In the genomic region with DNA sequence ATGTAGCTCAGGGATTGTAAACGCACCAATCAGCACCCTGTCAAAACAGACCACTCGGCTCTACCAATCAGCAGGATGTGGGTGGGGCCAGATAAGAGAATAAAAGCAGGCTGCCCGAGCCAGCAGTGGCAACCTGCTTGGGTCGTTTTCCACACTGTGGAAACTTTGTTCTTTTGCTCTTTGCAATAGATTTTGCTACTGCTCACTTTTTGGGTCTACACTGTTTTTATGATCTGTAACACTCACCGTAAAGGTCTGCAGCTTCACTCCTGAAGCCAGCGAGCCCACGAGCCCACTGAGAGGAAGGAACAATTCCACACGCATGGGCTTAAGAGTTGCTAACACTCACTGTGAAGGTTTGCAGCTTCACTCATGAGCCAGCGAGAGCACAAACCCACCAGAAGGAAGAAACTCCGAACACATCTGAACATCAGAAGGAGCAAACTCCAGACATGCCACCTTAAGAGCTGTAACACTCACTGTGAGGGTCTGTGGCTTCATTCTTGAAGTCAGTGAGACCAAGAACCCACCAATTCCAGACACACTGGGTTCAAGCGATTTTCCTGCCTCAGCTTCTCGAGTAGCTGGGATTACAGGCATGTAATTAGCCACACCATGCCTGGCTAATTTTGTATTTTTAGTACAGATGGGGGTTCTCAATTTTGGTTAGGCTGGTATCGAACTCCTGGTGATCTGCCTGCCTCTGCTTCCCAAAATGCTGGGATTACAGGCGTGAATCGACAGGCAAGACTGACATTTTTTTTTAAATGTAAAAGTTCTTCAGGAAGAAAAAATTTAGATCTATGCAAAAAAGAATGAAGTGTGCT, we compare ENCODE assay signal across 10 cellular contexts. TPM values are rescaled to one million over a fixed set of nuclear protein-coding genes. Genes with fewer than 3 reads are reported as not detected.
"Had no signal": no experiment of that assay in that cellular context is flagged by ENCODE, and none has a peak within 500 bp of the region (broad histone marks: within the 10 kb centered on the region; RNA-seq: fewer than 3 reads in every experiment).

No MANE protein-coding gene starts in this region.

RNA-seq across cellular contexts. Expression of gene MUC22, which starts 11.6 kb away (rescaled TPM):
- total RNA-seq: activated CD4-positive, alpha-beta memory T cell treated with anti-CD3 and anti-CD28 coated beads, Interleukin-2, amount 10 ng/mL, durations not matched to agents 7 days and 5 days; activated CD4-positive, alpha-beta T cell treated with anti-CD3 and anti-CD28 coated beads for 36 hours; activated CD4-positive, alpha-beta T cell treated with anti-CD3 and anti-CD28 coated beads, Interleukin-2, amount 10 ng/mL, durations not matched to agents 7 days and 5 days; activated CD8-positive, alpha-beta memory T cell treated with anti-CD3 and anti-CD28 coated beads, Interleukin-2, amount 10 ng/mL, durations not matched to agents 7 days and 5 days; activated CD8-positive, alpha-beta T cell treated with anti-CD3 and anti-CD28 coated beads, Interleukin-2, amount 10 ng/mL, durations not matched to agents 7 days and 5 days; activated naive CD8-positive, alpha-beta T cell treated with anti-CD3 and anti-CD28 coated beads, Interleukin-2, amount 10 ng/mL, durations not matched to agents 7 days and 5 days; activated T-helper 2 cell treated with anti-CD3 and anti-CD28 coated beads, Interferon-gamma antibody, Interleukin-2, Interleukin-4, amounts not matched to agents 10 μg/mL and 5 μg/mL and 100 μg/mL, durations not matched to agents 14 hours and 24 hours and 36 hours; ascending aorta; cardiac muscle cell had no signal
- polyA plus RNA-seq: adipose tissue, cardiac muscle cell had no signal

RNA-seq across cellular contexts. Expression of gene MUC21, which starts 38.4 kb away (rescaled TPM):
- total RNA-seq: activated CD4-positive, alpha-beta memory T cell treated with anti-CD3 and anti-CD28 coated beads, Interleukin-2, amount 10 ng/mL, durations not matched to agents 7 days and 5 days; activated CD4-positive, alpha-beta T cell treated with anti-CD3 and anti-CD28 coated beads for 36 hours; activated CD4-positive, alpha-beta T cell treated with anti-CD3 and anti-CD28 coated beads, Interleukin-2, amount 10 ng/mL, durations not matched to agents 7 days and 5 days; activated CD8-positive, alpha-beta memory T cell treated with anti-CD3 and anti-CD28 coated beads, Interleukin-2, amount 10 ng/mL, durations not matched to agents 7 days and 5 days; activated CD8-positive, alpha-beta T cell treated with anti-CD3 and anti-CD28 coated beads, Interleukin-2, amount 10 ng/mL, durations not matched to agents 7 days and 5 days; activated naive CD8-positive, alpha-beta T cell treated with anti-CD3 and anti-CD28 coated beads, Interleukin-2, amount 10 ng/mL, durations not matched to agents 7 days and 5 days; activated T-helper 2 cell treated with anti-CD3 and anti-CD28 coated beads, Interferon-gamma antibody, Interleukin-2, Interleukin-4, amounts not matched to agents 10 μg/mL and 5 μg/mL and 100 μg/mL, durations not matched to agents 14 hours and 24 hours and 36 hours; ascending aorta; cardiac muscle cell had no signal
- polyA plus RNA-seq: cardiac muscle cell had no signal
